25 cellular contexts compared by ENCODE assay signal in genomic region chr14:22026527-22026926, GRCh38.
A peak's percentile ranks its signal among the peaks of the same experiment; 100 is the strongest.
DNase-seq lines count a peak whose midpoint lies in the region; ATAC-seq and TF ChIP-seq lines count a peak whose summit lies in the region.
"Had no signal": no experiment of that assay in that cellular context is flagged by ENCODE, and none has a peak within 500 bp of the region (broad histone marks: within the 10 kb centered on the region; RNA-seq: fewer than 3 reads in every experiment).

No MANE protein-coding gene starts in this region.

- H3K4me3 Mint-ChIP-seq in activated CD8-positive, alpha-beta T cell treated with anti-CD3 and anti-CD28 coated beads, Interleukin-2, amount 10 ng/mL, durations not matched to agents 7 days and 5 days, result peak overlapping the region; percentile 22
- H3K4me3 Mint-ChIP-seq: brain; CD14-positive monocyte; GM23338; natural killer cell; stimulated activated naive B cell treated with anti-CD40 and anti-IgM and Interleukin-4, amounts not matched to agents 10 μg/mL and 1 μg/mL and 100 μg/mL, for 72 hours; T-helper 17 cell had no signal

- H3K4me3 ChIP-seq in DND-41 (ENCODE audit: low read depth in 1 of 2, low read length in 2 of 2), result no peak overlapping the region
- H3K4me3 ChIP-seq in KMS-11 (IDR thresholded peaks at IDR 0.05; ENCODE audit: insufficient read depth, low read depth, low read length), result no peak overlapping the region
- H3K4me3 ChIP-seq in psoas muscle, result no peak overlapping the region
- H3K4me3 ChIP-seq: GM23338, Peyer's patch, SJSA1, spleen, vagina had no signal

- ATAC-seq in DND-41 (ENCODE audit: insufficient read depth, low read depth) (peak; percentile 66), psoas muscle (no peak), GM21423 (IDR thresholded peaks at IDR 0.05; ENCODE audit: unreplicated experiment) (no peak)
- ATAC-seq in activated CD8-positive, alpha-beta T cell treated with anti-CD3 and anti-CD28 coated beads, Interleukin-2, amount 10 ng/mL, durations not matched to agents 7 days and 5 days, result peak; percentile 58
- ATAC-seq: GM23338; natural killer cell; stimulated activated naive B cell treated with anti-CD40 and anti-IgM and Interleukin-4, amounts not matched to agents 10 μg/mL and 1 μg/mL and 100 μg/mL, for 72 hours; T-helper 17 cell had no signal

- H3K4me1 ChIP-seq in DND-41 (ENCODE audit: insufficient read depth, low read length) (peaks cover 6% of the 10 kb centered on the region; the same call in 1 of the 2 replicates), KMS-11 (ENCODE audit: low read depth, poor library complexity, severe bottlenecking) (peaks cover 21% of the 10 kb centered on the region), psoas muscle (no peaks in the 10 kb centered on the region)
- H3K4me1 ChIP-seq: Peyer's patch, SJSA1, spleen, vagina had no signal

- DNase-seq in DND-41 (no peak), kidney tubule cell (ENCODE audit: low spot score) (peak; percentile 13), psoas muscle (no peak), dermis blood vessel endothelial cell (no peak)
- no peak for DNase-seq in activated CD8-positive, alpha-beta T cell treated with anti-CD3 and anti-CD28 coated beads, Interleukin-2, amount 10 ng/mL, durations not matched to agents 7 days and 5 days
- DNase-seq: activated CD4-positive, alpha-beta T cell treated with anti-CD3 and anti-CD28 coated beads for 4 hours; activated CD8-positive, alpha-beta memory T cell treated with anti-CD3 and anti-CD28 coated beads, Interleukin-2, amount 50 U/mL, for 48 hours; activated gamma-delta T cell; KBM-7; midbrain; natural killer cell; NCI-H510A treated with DMSO at 0.1 percent for 48 hours; Peyer's patch; retina; spleen; stimulated activated CD4-positive, alpha-beta T cell treated with anti-CD3 and anti-CD28 coated beads, Interleukin-2, amount 100 ng/mL, for 48 hours; stimulated activated naive B cell treated with anti-CD40 and anti-IgM and Interleukin-4, amounts not matched to agents 10 μg/mL and 1 μg/mL and 100 μg/mL, for 72 hours; T-helper 17 cell had no signal

- no peaks in the 10 kb centered on the region for H3K9me3 Mint-ChIP-seq in activated CD8-positive, alpha-beta T cell treated with anti-CD3 and anti-CD28 coated beads, Interleukin-2, amount 10 ng/mL, durations not matched to agents 7 days and 5 days (ENCODE audit: insufficient read depth)
- H3K9me3 Mint-ChIP-seq: brain; CD14-positive monocyte; GM23338; natural killer cell; stimulated activated naive B cell treated with anti-CD40 and anti-IgM and Interleukin-4, amounts not matched to agents 10 μg/mL and 1 μg/mL and 100 μg/mL, for 72 hours had no signal

- H3K79me2 ChIP-seq in DND-41 (ENCODE audit: insufficient read depth, low read length) (no peaks in the 10 kb centered on the region), KMS-11 (ENCODE audit: insufficient read depth, low read depth) (no peaks in the 10 kb centered on the region)

- no peak for TF ChIP-seq CTCF in DND-41 (IDR thresholded peaks at IDR 0.05; ENCODE audit: borderline replicate concordance, extremely low read depth, low read length, poor library complexity, severe bottlenecking)
- no peak for TF ChIP-seq CTCF in KMS-11 (conservative IDR thresholded peaks at IDR 0.05; ENCODE audit: low read depth, low read length)
- TF ChIP-seq CTCF in psoas muscle (IDR thresholded peaks at IDR 0.05), result no peak

- H3K9me3 ChIP-seq in DND-41 (ENCODE audit: insufficient read depth, low read length, severe bottlenecking) (no peaks in the 10 kb centered on the region), psoas muscle (no peaks in the 10 kb centered on the region)
- H3K9me3 ChIP-seq: Peyer's patch, SJSA1, spleen, vagina had no signal

- 46 to 75% (median 57%) methylated on average over 2 of the region's 2 CpGs for WGBS in psoas muscle, 3 donors

- intact Hi-C loops in psoas muscle (cut with DNase I), result no loop called here

- peaks cover 7% of the 10 kb centered on the region for H3K27me3 Mint-ChIP-seq in activated CD8-positive, alpha-beta T cell treated with anti-CD3 and anti-CD28 coated beads, Interleukin-2, amount 10 ng/mL, durations not matched to agents 7 days and 5 days (ENCODE audit: low read depth)
- H3K27me3 Mint-ChIP-seq: brain had no signal

- H3K36me3 ChIP-seq in DND-41 (ENCODE audit: insufficient read depth, low read length), result no peaks in the 10 kb centered on the region
- H3K36me3 ChIP-seq in KMS-11 (ENCODE audit: insufficient read depth), result no peaks in the 10 kb centered on the region
- no peaks in the 10 kb centered on the region for H3K36me3 ChIP-seq in psoas muscle (ENCODE audit: insufficient read depth in 1 of 2, low read depth in 1 of 2)
- H3K36me3 ChIP-seq: Peyer's patch, SJSA1, spleen, vagina had no signal

- POLR2A ChIA-PET in activated CD8-positive, alpha-beta T cell treated with anti-CD3 and anti-CD28 coated beads, Interleukin-2, amount 10 ng/mL, durations not matched to agents 7 days and 5 days (lab: Charles Lee), result interaction anchor here (0.7 to 1.6 kb wide), 2 partner anchors 13 to 15 kb away, joined by 3 to 4 read pairs; no protein-coding TSS in a partner anchor

- H3K27ac ChIP-seq in DND-41 (ENCODE audit: low read length), result no peak overlapping the region
- H3K27ac ChIP-seq in KMS-11, result peak overlapping the region; percentile 15; the same call in 1 of the 2 replicates
- H3K27ac ChIP-seq in psoas muscle, result no peak overlapping the region
- H3K27ac ChIP-seq: Peyer's patch, SJSA1, spleen, vagina had no signal

- no peak overlapping the region for H2AFZ ChIP-seq in DND-41 (ENCODE audit: low read depth, low read length)
- H2AFZ ChIP-seq in KMS-11 (ENCODE audit: low read depth), result peak overlapping the region; percentile 50; the same call in 1 of the 2 replicates
- H2AFZ ChIP-seq: GM23338 had no signal

- H3K27me3 ChIP-seq in DND-41 (ENCODE audit: insufficient read depth, low read length, poor library complexity), result peaks cover 34% of the 10 kb centered on the region
- H3K27me3 ChIP-seq in KMS-11 (ENCODE audit: insufficient read depth, low read depth), result no peaks in the 10 kb centered on the region
- H3K27me3 ChIP-seq in psoas muscle (ENCODE audit: insufficient read depth in 3 of 3, low read length in 2 of 3), result no peaks in the 10 kb centered on the region
- H3K27me3 ChIP-seq: Peyer's patch, SJSA1, vagina had no signal

- H3K4me2 ChIP-seq in DND-41 (ENCODE audit: insufficient read depth, low read length), result no peak overlapping the region
- peak overlapping the region; percentile 15; the same call in 1 of the 2 replicates for H3K4me2 ChIP-seq in KMS-11
- H3K4me2 ChIP-seq: GM23338 had no signal

- H3K27ac Mint-ChIP-seq in activated CD8-positive, alpha-beta T cell treated with anti-CD3 and anti-CD28 coated beads, Interleukin-2, amount 10 ng/mL, durations not matched to agents 7 days and 5 days, result peak overlapping the region; percentile 61
- H3K27ac Mint-ChIP-seq: brain; CD14-positive monocyte; GM23338; natural killer cell; stimulated activated naive B cell treated with anti-CD40 and anti-IgM and Interleukin-4, amounts not matched to agents 10 μg/mL and 1 μg/mL and 100 μg/mL, for 72 hours; T-helper 17 cell had no signal

- H3K36me3 Mint-ChIP-seq in activated CD8-positive, alpha-beta T cell treated with anti-CD3 and anti-CD28 coated beads, Interleukin-2, amount 10 ng/mL, durations not matched to agents 7 days and 5 days (ENCODE audit: low read depth), result no peaks in the 10 kb centered on the region
- H3K36me3 Mint-ChIP-seq: brain; CD14-positive monocyte; natural killer cell; stimulated activated naive B cell treated with anti-CD40 and anti-IgM and Interleukin-4, amounts not matched to agents 10 μg/mL and 1 μg/mL and 100 μg/mL, for 72 hours had no signal

- no peak overlapping the region for H3K9ac ChIP-seq in DND-41 (ENCODE audit: low read depth, low read length)
- no peak overlapping the region for H3K9ac ChIP-seq in KMS-11

- peaks cover 8% of the 10 kb centered on the region; the same call in 1 of the 2 replicates for H4K20me1 ChIP-seq in DND-41 (ENCODE audit: insufficient read depth, low read length)
- no peaks in the 10 kb centered on the region for H4K20me1 ChIP-seq in KMS-11 (ENCODE audit: insufficient read depth)

- H3K4me1 Mint-ChIP-seq in activated CD8-positive, alpha-beta T cell treated with anti-CD3 and anti-CD28 coated beads, Interleukin-2, amount 10 ng/mL, durations not matched to agents 7 days and 5 days (ENCODE audit: low read depth), result peaks cover 8% of the 10 kb centered on the region
- H3K4me1 Mint-ChIP-seq: CD14-positive monocyte; natural killer cell; stimulated activated naive B cell treated with anti-CD40 and anti-IgM and Interleukin-4, amounts not matched to agents 10 μg/mL and 1 μg/mL and 100 μg/mL, for 72 hours had no signal

- CTCF ChIA-PET in activated CD8-positive, alpha-beta T cell treated with anti-CD3 and anti-CD28 coated beads, Interleukin-2, amount 10 ng/mL, durations not matched to agents 7 days and 5 days (lab: Charles Lee), result interaction anchor here (0.7 to 2.9 kb wide), 9 partner anchors 10 to 48 kb away, joined by 3 to 12 read pairs (median 4); no protein-coding TSS in a partner anchor

Comparison
In these comparisons a context has a peak if more than half of its experiments do, and no peak if none do; other contexts are left out.
1. ATAC-seq: peak in DND-41 (single experiment) and activated CD8-positive, alpha-beta T cell treated with anti-CD3 and anti-CD28 coated beads, Interleukin-2, amount 10 ng/mL, durations not matched to agents 7 days and 5 days (single experiment); none in psoas muscle (0 of 4) and GM21423 (single experiment).